In genomic region chr3:77825045-77825827, GRCh38 we compare ENCODE assay signal across 11 cellular contexts.
DNase-seq lines count a peak whose midpoint lies in the region; ATAC-seq, FAIRE-seq and TF ChIP-seq lines count a peak whose summit lies in the region.
"Had no signal": no experiment of that assay in that cellular context is flagged by ENCODE, and none has a peak within 500 bp of the region (broad histone marks: within the 10 kb centered on the region; RNA-seq: fewer than 3 reads in every experiment).

No MANE protein-coding gene starts in this region.

- ATAC-seq in HG02973 (IDR thresholded peaks at IDR 0.05; ENCODE audit: unreplicated experiment) (no peak), HG02938 (IDR thresholded peaks at IDR 0.05; ENCODE audit: unreplicated experiment) (no peak), GM18502 (IDR thresholded peaks at IDR 0.05; ENCODE audit: poor library complexity, unreplicated experiment) (no peak)

- no peak for TF ChIP-seq POLR2A in esophagus squamous epithelium (IDR thresholded peaks at IDR 0.05)

- no peak for TF ChIP-seq CTCF in esophagus squamous epithelium (IDR thresholded peaks at IDR 0.05)
- TF ChIP-seq CTCF in progenitor cell of endocrine pancreas (IDR thresholded peaks at IDR 0.05; ENCODE audit: unreplicated experiment), result no peak

- peak; percentile 88 for FAIRE-seq in RCC 7860 (lab: Jason Lieb, UNC)

- H3K27me3 ChIP-seq in esophagus squamous epithelium, result no peaks in the 10 kb centered on the region

- H3K36me3 Mint-ChIP-seq in progenitor cell of endocrine pancreas (ENCODE audit: insufficient read depth), result no peaks in the 10 kb centered on the region

- peak; percentile 13 for DNase-seq in DMS53 treated with DMSO at 0.1 percent for 48 hours (lab: John Stamatoyannopoulos, UW; ENCODE audit: unreplicated experiment)
- peak; percentile 82 for DNase-seq in RCC 7860 (ENCODE audit: low spot score)
- no peak for DNase-seq in esophagus squamous epithelium (lab: John Stamatoyannopoulos, UW)
- DNase-seq in progenitor cell of endocrine pancreas (ENCODE audit: low spot score, unreplicated experiment), result no peak
- DNase-seq in hippocampal formation (lab: John Stamatoyannopoulos, UW), result no peak
- DNase-seq: DND-41, NCI-H187, T-helper 1 cell had no signal

- H3K27ac ChIP-seq in esophagus squamous epithelium, result peak overlapping the region; percentile 43 to 68 (median 49)

- WGBS in esophagus squamous epithelium, 2 donors, result 35 to 60% methylated on average over 1 to 2 of the region's 2 CpGs

- H3K4me1 Mint-ChIP-seq in progenitor cell of endocrine pancreas (ENCODE audit: low read depth), result peaks cover 6% of the 10 kb centered on the region

- H3K27ac Mint-ChIP-seq in progenitor cell of endocrine pancreas, result peak overlapping the region; percentile 47

- peaks cover 0 to 14% (median 0%) of the 10 kb centered on the region in 3 donors for H3K9me3 ChIP-seq in esophagus squamous epithelium

- no peaks in the 10 kb centered on the region for H3K36me3 ChIP-seq in esophagus squamous epithelium

- no peak overlapping the region for H3K4me3 ChIP-seq in esophagus squamous epithelium

- no peak overlapping the region for H3K4me3 Mint-ChIP-seq in progenitor cell of endocrine pancreas (ENCODE audit: low read depth)

- peaks cover 3 to 18% (median 9%) of the 10 kb centered on the region in 3 donors for H3K4me1 ChIP-seq in esophagus squamous epithelium

- H3K9me3 Mint-ChIP-seq in progenitor cell of endocrine pancreas (ENCODE audit: low read depth), result peaks cover 21% of the 10 kb centered on the region

- intact Hi-C loops in esophagus squamous epithelium (cut with DNase I), result no loop called here

- H3K27me3 Mint-ChIP-seq in progenitor cell of endocrine pancreas, result no peaks in the 10 kb centered on the region

Comparison
In these comparisons a context has a peak if more than half of its experiments do, and no peak if none do; other contexts are left out.
1. DNase-seq: peak in DMS53 treated with DMSO at 0.1 percent for 48 hours (single experiment) and RCC 7860 (single experiment); none in esophagus squamous epithelium (single experiment), progenitor cell of endocrine pancreas (single experiment) and hippocampal formation (0 of 2).